In the genomic region with DNA sequence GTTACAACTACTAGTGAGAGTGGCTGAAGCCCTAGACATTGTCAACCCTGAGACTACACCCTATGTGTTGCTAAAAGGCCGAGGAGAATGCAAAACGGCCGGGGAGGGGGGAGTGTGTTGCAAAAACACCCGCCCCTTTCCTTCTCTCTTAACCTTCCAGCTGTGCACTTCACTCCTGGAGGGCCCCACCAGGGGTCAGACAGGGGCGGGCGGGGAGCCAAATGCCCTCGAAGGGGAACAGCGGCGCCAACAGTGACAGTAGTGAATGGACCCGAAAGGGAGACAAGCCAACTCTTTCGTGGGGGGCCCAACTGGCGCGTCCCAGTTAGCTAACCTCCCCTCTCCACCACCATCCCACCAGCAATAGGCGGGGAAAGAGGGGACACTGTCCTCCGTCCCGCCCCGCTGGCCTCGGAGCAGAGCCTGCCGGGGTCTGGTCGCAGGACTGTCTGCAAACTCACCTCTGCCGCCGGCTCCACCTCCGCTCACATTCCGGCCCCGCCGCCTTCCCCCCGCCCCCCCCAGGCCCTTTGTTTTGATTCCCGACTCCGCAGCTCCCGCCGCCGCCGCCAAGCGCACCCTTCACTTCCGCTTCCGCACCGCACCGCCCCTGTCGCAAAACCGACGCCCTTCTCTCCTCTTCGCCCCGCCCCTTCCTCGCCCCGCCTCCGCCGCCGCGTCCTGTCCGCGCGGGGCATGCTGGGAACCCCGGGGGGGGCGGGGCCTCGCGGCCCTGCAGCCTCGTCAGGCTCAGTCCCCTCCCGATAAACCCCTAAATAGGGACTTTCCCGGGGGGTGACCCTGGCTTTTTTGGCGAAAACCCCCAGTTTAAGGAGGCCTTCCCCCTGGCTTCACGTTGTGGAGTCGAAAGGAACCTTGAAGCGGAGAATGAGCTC, we compare ENCODE assay signal across 1 cellular context.
TF ChIP-seq lines count a peak whose summit lies in the region.

Gene MARF1 (minus strand): TSS at position 598 of the 896 bp plus-strand sequence. CDS start 3,921 bp downstream, outside the sequence.

TF ChIP-seq in K562, 482 proteins besides CTCF, POLR2A, EP300 and RAD21 (continued from another document and continues in another):
- peak; percentile 56; the same call in 1 of the 2 replicates for TF ChIP-seq MYC (IDR thresholded peaks at IDR 0.05; ENCODE audit: low read depth, low read length)
- no peak for TF ChIP-seq MYC (CRISPR knock-in tag; IDR thresholded peaks at IDR 0.05; ENCODE audit: borderline replicate concordance, low read depth)
- TF ChIP-seq, protein P1, sequence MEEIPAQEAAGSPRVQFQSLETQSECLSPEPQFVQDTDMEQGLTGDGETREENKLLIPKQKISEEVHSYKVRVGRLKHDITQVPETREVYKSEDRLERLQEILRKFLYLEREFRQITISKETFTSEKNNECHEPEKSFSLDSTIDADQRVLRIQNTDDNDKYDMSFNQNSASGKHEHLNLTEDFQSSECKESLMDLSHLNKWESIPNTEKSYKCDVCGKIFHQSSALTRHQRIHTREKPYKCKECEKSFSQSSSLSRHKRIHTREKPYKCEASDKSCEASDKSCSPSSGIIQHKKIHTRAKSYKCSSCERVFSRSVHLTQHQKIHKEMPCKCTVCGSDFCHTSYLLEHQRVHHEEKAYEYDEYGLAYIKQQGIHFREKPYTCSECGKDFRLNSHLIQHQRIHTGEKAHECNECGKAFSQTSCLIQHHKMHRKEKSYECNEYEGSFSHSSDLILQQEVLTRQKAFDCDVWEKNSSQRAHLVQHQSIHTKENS (CRISPR knock-in tag; IDR thresholded peaks at IDR 0.05), result no peak
- TF ChIP-seq, protein P2, sequence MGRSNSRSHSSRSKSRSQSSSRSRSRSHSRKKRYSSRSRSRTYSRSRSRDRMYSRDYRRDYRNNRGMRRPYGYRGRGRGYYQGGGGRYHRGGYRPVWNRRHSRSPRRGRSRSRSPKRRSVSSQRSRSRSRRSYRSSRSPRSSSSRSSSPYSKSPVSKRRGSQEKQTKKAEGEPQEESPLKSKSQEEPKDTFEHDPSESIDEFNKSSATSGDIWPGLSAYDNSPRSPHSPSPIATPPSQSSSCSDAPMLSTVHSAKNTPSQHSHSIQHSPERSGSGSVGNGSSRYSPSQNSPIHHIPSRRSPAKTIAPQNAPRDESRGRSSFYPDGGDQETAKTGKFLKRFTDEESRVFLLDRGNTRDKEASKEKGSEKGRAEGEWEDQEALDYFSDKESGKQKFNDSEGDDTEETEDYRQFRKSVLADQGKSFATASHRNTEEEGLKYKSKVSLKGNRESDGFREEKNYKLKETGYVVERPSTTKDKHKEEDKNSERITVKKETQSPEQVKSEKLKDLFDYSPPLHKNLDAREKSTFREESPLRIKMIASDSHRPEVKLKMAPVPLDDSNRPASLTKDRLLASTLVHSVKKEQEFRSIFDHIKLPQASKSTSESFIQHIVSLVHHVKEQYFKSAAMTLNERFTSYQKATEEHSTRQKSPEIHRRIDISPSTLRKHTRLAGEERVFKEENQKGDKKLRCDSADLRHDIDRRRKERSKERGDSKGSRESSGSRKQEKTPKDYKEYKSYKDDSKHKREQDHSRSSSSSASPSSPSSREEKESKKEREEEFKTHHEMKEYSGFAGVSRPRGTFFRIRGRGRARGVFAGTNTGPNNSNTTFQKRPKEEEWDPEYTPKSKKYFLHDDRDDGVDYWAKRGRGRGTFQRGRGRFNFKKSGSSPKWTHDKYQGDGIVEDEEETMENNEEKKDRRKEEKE (IDR thresholded peaks at IDR 0.05; ENCODE audit: borderline replicate concordance in 1 of 2, control insufficient read depth in 1 of 2, low read depth in 2 of 2, low read length in 1 of 2), result peak in 1 of 2 experiments; percentile 79; a peak in 2 of 4 replicates
- peak; percentile 89 for TF ChIP-seq PML (IDR thresholded peaks at IDR 0.05; ENCODE audit: low read length)
- 0 out of 2 replicates have a peak, but pooled peaks have one; percentile 33 for TF ChIP-seq ELF2 (CRISPR knock-in tag; IDR thresholded peaks at IDR 0.05)
- TF ChIP-seq PCBP1 (IDR thresholded peaks at IDR 0.05; ENCODE audit: low read depth, low read length, poor library complexity, severe bottlenecking), result peak; percentile 73
- TF ChIP-seq RHOXF2B (CRISPR knock-in tag; conservative IDR thresholded peaks at IDR 0.05), result no peak
- no peak for TF ChIP-seq SIRT6 (IDR thresholded peaks at IDR 0.05; ENCODE audit: low read depth, low read length)
- TF ChIP-seq HDGF (IDR thresholded peaks at IDR 0.05), result no peak
- peak; percentile 75 for TF ChIP-seq TAF9B (IDR thresholded peaks at IDR 0.05; ENCODE audit: partially characterized antibody)
- 0 out of 4 replicates have a peak, but pooled peaks of 1 of the 2 experiments have one; percentile 2 for TF ChIP-seq UBTF (IDR thresholded peaks at IDR 0.05; ENCODE audit: borderline replicate concordance in 1 of 2, low read depth in 2 of 2, low read length in 2 of 2)
- no peak for TF ChIP-seq HDAC8 (tag; IDR thresholded peaks at IDR 0.05)
- TF ChIP-seq ELK1 (CRISPR knock-in tag; IDR thresholded peaks at IDR 0.05), result no peak
- TF ChIP-seq SMAD2 (IDR thresholded peaks at IDR 0.05; ENCODE audit: low read depth, low read length), result no peak
- no peak for TF ChIP-seq ZNF217 (CRISPR knock-in tag; IDR thresholded peaks at IDR 0.05)
- no peak for TF ChIP-seq HIVEP1 (CRISPR knock-in tag; IDR thresholded peaks at IDR 0.05)
- peak; percentile 44 to 52; a peak in 3 of 4 replicates for TF ChIP-seq NRF1 (conservative IDR thresholded peaks at IDR 0.05 in 1 of 2, IDR thresholded peaks at IDR 0.05 in 1 of 2)
- TF ChIP-seq ZNF212 (CRISPR knock-in tag; IDR thresholded peaks at IDR 0.05), result peak; percentile 17; the same call in 1 of the 2 replicates
- no peak for TF ChIP-seq SAP30 (IDR thresholded peaks at IDR 0.05; ENCODE audit: borderline replicate concordance, insufficient read depth, low read depth, low read length, poor library complexity, severe bottlenecking)
- TF ChIP-seq GTF2E2 (tag; IDR thresholded peaks at IDR 0.05), result peak; percentile 78; the same call in 1 of the 2 replicates
- 0 out of 2 replicates have a peak, but pooled peaks have one; percentile 26 for TF ChIP-seq ZNF592 (IDR thresholded peaks at IDR 0.05)
- TF ChIP-seq PTTG1 (tag; IDR thresholded peaks at IDR 0.05; ENCODE audit: low read depth), result no peak
- no peak for TF ChIP-seq SMARCB1 (IDR thresholded peaks at IDR 0.05; ENCODE audit: insufficient read length, low read depth)
- no peak for TF ChIP-seq NCOA2 (IDR thresholded peaks at IDR 0.05; ENCODE audit: partially characterized antibody in 2 of 2)
- TF ChIP-seq SPI1 (IDR thresholded peaks at IDR 0.05; ENCODE audit: borderline replicate concordance, low read depth, low read length), result peak; percentile 80
- no peak for TF ChIP-seq THAP7 (CRISPR knock-in tag; IDR thresholded peaks at IDR 0.05)
- TF ChIP-seq SRSF9 (IDR thresholded peaks at IDR 0.05; ENCODE audit: borderline replicate concordance, low read depth, low read length), result no peak
- no peak for TF ChIP-seq ZNF197 (CRISPR knock-in tag; IDR thresholded peaks at IDR 0.05; ENCODE audit: low read depth)
- TF ChIP-seq, protein P3, sequence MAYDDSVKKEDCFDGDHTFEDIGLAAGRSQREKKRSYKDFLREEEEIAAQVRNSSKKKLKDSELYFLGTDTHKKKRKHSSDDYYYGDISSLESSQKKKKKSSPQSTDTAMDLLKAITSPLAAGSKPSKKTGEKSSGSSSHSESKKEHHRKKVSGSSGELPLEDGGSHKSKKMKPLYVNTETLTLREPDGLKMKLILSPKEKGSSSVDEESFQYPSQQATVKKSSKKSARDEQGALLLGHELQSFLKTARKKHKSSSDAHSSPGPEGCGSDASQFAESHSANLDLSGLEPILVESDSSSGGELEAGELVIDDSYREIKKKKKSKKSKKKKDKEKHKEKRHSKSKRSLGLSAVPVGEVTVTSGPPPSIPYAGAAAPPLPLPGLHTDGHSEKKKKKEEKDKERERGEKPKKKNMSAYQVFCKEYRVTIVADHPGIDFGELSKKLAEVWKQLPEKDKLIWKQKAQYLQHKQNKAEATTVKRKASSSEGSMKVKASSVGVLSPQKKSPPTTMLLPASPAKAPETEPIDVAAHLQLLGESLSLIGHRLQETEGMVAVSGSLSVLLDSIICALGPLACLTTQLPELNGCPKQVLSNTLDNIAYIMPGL (CRISPR knock-in tag; IDR thresholded peaks at IDR 0.05), result no peak
